ENCODE assay signal across 8 cellular contexts in the genomic region with DNA sequence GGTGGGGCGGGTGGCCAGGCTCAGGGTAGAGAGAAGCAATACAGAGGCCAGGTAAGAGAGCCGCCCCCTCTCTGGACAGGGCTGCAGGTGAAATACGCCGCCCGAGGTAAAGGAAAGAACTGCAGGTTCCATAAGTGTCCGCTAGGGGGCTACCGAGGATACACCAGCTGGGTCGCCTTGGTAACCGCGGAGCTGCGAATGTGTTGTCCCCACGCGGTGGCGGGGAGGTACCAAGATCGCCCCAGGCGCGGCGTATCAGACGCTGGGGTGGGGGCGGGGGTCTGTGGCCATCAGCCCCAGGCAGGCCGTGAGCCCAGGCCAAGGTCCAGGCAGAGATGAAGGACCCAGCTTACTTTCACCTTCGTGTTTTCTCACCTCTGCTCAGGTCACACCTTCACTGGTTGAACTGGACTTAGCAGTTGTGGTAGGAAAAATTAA. TPM values are rescaled to one million over a fixed set of nuclear protein-coding genes. Genes with fewer than 3 reads are reported as not detected.
DNase-seq lines count a peak whose midpoint lies in the region; ATAC-seq and TF ChIP-seq lines count a peak whose summit lies in the region.

No MANE protein-coding gene starts in this region.

- peaks cover 7% of the 10 kb centered on the region for H3K4me1 Mint-ChIP-seq in chondrocyte (ENCODE audit: low read depth)

- peak; percentile 98 for TF ChIP-seq CTCF in AG04450 (IDR thresholded peaks at IDR 0.05; ENCODE audit: low read depth, low read length)
- peak; percentile 99 for TF ChIP-seq CTCF in chondrocyte (IDR thresholded peaks at IDR 0.05)

- peak; percentile 18 for DNase-seq in AG04450 (ENCODE audit: low read depth, low spot score)
- peak; percentile 57 to 92 for DNase-seq in NCI-H526 (lab: John Stamatoyannopoulos, UW)
- peak; percentile 87 to 89 for DNase-seq in activated CD4-positive, alpha-beta T cell treated with anti-CD3 and anti-CD28 coated beads for 4 hours
- no peak for DNase-seq in chondrocyte (ENCODE audit: low spot score)
- peak; percentile 80 for DNase-seq in left lobe of liver (ENCODE audit: low spot score)
- DNase-seq in stimulated activated CD4-positive, alpha-beta T cell treated with anti-CD3 and anti-CD28 coated beads, Interleukin-4, amount 100 ng/mL, for 1 hour = peak; percentile 82

- no peaks in the 10 kb centered on the region for H3K27me3 Mint-ChIP-seq in chondrocyte (ENCODE audit: low read depth)

- no peaks in the 10 kb centered on the region for H3K36me3 Mint-ChIP-seq in chondrocyte (ENCODE audit: low read depth)

- no peaks in the 10 kb centered on the region for H3K9me3 ChIP-seq in AG04450 (ENCODE audit: control insufficient read depth, insufficient read depth, low read length)

- no peaks in the 10 kb centered on the region for H3K27me3 ChIP-seq in AG04450 (ENCODE audit: control insufficient read depth, insufficient read depth, low read length)

- no peaks in the 10 kb centered on the region for H3K9me3 Mint-ChIP-seq in chondrocyte (ENCODE audit: low read depth)

- CTCF ChIA-PET in AG04450 (lab: Charles Lee) = interaction anchor here (0.6 to 3.1 kb wide), 27 partner anchors 8 to 603 kb away, joined by 3 to 23 read pairs (median 4); a partner anchor contains a TSS

- POLR2A ChIA-PET in AG04450 (lab: Yijun Ruan, JAX) = no interaction called here

- peak; percentile 58 for ATAC-seq in GM18870 (IDR thresholded peaks at IDR 0.05; ENCODE audit: unreplicated experiment)
- peak; percentile 82 for ATAC-seq in HG03457 (IDR thresholded peaks at IDR 0.05; ENCODE audit: unreplicated experiment)
- ATAC-seq in left lobe of liver = peak; percentile 99

- peak overlapping the region; percentile 46 for H3K4me3 ChIP-seq in AG04450 (ENCODE audit: low read depth, low read length)

- no peak overlapping the region for H3K27ac ChIP-seq in AG04450 (ENCODE audit: low read depth, low read length)

- H3K4me3 Mint-ChIP-seq in chondrocyte (ENCODE audit: unreplicated experiment) = no peak overlapping the region

- no peak overlapping the region for H3K27ac Mint-ChIP-seq in chondrocyte (ENCODE audit: unreplicated experiment)

RNA-seq across cellular contexts. Expression of a gene that starts 18.4 kb away (rescaled TPM):
- 21.4 and 25.2 TPM in 2 replicates for polyA plus RNA-seq in AG04450 (2011; rRNA removed)
- 16.2 and 24.6 TPM in 2 replicates for polyA minus RNA-seq in AG04450 (2011; rRNA and poly(A)+ RNA removed)
- 29.7 to 35.1 TPM (median 32.5 TPM) in 3 replicates for total RNA-seq in chondrocyte
- total RNA-seq in left lobe of liver = 6.1 TPM
